ENCODE assay signal across 1 cellular context in genomic region chr6:26068036-26068435, GRCh38.
TF ChIP-seq lines count a peak whose summit lies in the region.

No MANE protein-coding gene starts in this region.

TF ChIP-seq in HCT116, 20 proteins besides CTCF, POLR2A, EP300 and RAD21 (continued from another document):
- TF ChIP-seq ZBTB33 (IDR thresholded peaks at IDR 0.05; ENCODE audit: extremely low read depth, insufficient replicate concordance, low read length) (no peak), SP1 (IDR thresholded peaks at IDR 0.05; ENCODE audit: low read depth) (no peak)
